1 cellular context compared by ENCODE assay signal in the genomic region with DNA sequence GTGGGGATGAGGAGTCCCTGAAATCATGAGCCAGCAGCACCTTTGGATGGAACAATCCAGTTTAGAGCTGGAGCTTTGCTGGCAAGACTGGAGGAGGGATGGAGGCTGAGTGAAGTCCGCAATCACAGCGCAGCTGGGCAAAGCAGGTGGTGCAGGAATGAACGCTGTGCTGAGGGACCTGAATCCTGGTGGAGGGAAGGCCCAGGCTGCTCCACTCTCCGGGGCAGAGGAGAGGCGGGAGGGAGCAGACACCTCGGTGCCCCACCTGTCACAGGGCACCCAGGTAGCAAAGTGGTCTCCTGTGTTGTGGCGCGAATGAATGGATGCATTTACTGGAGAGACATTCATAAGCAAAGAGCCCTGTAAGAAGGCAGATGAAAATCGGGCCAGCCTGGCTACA.
TF ChIP-seq lines count a peak whose summit lies in the region.

No MANE protein-coding gene starts in this region.

TF ChIP-seq in H1, 55 proteins besides CTCF, POLR2A, EP300 and RAD21 (continued from another document):
- TF ChIP-seq BRCA1 (IDR thresholded peaks at IDR 0.05; ENCODE audit: low read depth, low read length) (no peak), KDM1A (IDR thresholded peaks at IDR 0.05; ENCODE audit: borderline replicate concordance, low read length) (no peak)
TF ChIP-seq in H1: peak in this region for 0.
